8 cellular contexts compared by ENCODE assay signal in genomic region chr19:19062454-19063182, GRCh38. TPM values are rescaled to one million over a fixed set of nuclear protein-coding genes. Genes with fewer than 3 reads are reported as not detected.
DNase-seq lines count a peak whose midpoint lies in the region; ATAC-seq and TF ChIP-seq lines count a peak whose summit lies in the region.

No MANE protein-coding gene starts in this region.

- H3K27me3 ChIP-seq in MG63 (peaks cover 12% of the 10 kb centered on the region; the same call in 1 of the 2 replicates), kidney epithelial cell (ENCODE audit: control insufficient read depth, insufficient read depth, low read length) (no peaks in the 10 kb centered on the region)

- no peak for ATAC-seq in activated naive CD8-positive, alpha-beta T cell treated with anti-CD3 and anti-CD28 coated beads, Interleukin-2, amount 10 ng/mL, durations not matched to agents 7 days and 5 days (ENCODE audit: low read depth)
- ATAC-seq in stimulated activated memory B cell treated with anti-CD40 and anti-IgM and Interleukin-4, amounts not matched to agents 10 μg/mL and 1 μg/mL and 100 μg/mL, for 72 hours, result no peak
- ATAC-seq in GM19397 (IDR thresholded peaks at IDR 0.05; ENCODE audit: unreplicated experiment) (no peak), HG02610 (IDR thresholded peaks at IDR 0.05; ENCODE audit: unreplicated experiment) (no peak)

- H3K27me3 Mint-ChIP-seq in activated naive CD8-positive, alpha-beta T cell treated with anti-CD3 and anti-CD28 coated beads, Interleukin-2, amount 10 ng/mL, durations not matched to agents 7 days and 5 days, result no peaks in the 10 kb centered on the region
- no peaks in the 10 kb centered on the region for H3K27me3 Mint-ChIP-seq in stimulated activated memory B cell treated with anti-CD40 and anti-IgM and Interleukin-4, amounts not matched to agents 10 μg/mL and 1 μg/mL and 100 μg/mL, for 72 hours

- POLR2A ChIA-PET in activated naive CD8-positive, alpha-beta T cell treated with anti-CD3 and anti-CD28 coated beads, Interleukin-2, amount 10 ng/mL, durations not matched to agents 7 days and 5 days (lab: Charles Lee), result interaction anchor here (0.6 to 1.1 kb wide), 3 partner anchors 24 to 106 kb away, joined by 3 to 4 read pairs (median 4); no protein-coding TSS in a partner anchor

- H3K4me3 Mint-ChIP-seq in activated naive CD8-positive, alpha-beta T cell treated with anti-CD3 and anti-CD28 coated beads, Interleukin-2, amount 10 ng/mL, durations not matched to agents 7 days and 5 days, result peak overlapping the region; percentile 89
- H3K4me3 Mint-ChIP-seq in stimulated activated memory B cell treated with anti-CD40 and anti-IgM and Interleukin-4, amounts not matched to agents 10 μg/mL and 1 μg/mL and 100 μg/mL, for 72 hours, result peak overlapping the region; percentile 96

- H3K36me3 ChIP-seq in MG63 (peaks cover 36% of the 10 kb centered on the region), kidney epithelial cell (ENCODE audit: control insufficient read depth, insufficient read depth, low read length) (no peaks in the 10 kb centered on the region)

- peak overlapping the region; percentile 86 for H3K27ac Mint-ChIP-seq in activated naive CD8-positive, alpha-beta T cell treated with anti-CD3 and anti-CD28 coated beads, Interleukin-2, amount 10 ng/mL, durations not matched to agents 7 days and 5 days
- H3K27ac Mint-ChIP-seq in stimulated activated memory B cell treated with anti-CD40 and anti-IgM and Interleukin-4, amounts not matched to agents 10 μg/mL and 1 μg/mL and 100 μg/mL, for 72 hours, result peak overlapping the region; percentile 84

- in situ Hi-C loops in Caki2 (cut with HindIII; ENCODE audit: low pct_unique_long_range_greater_than_20kb, low sequenced_read_pairs), result no loop called here

- no peaks in the 10 kb centered on the region for H3K9me3 Mint-ChIP-seq in activated naive CD8-positive, alpha-beta T cell treated with anti-CD3 and anti-CD28 coated beads, Interleukin-2, amount 10 ng/mL, durations not matched to agents 7 days and 5 days
- no peaks in the 10 kb centered on the region for H3K9me3 Mint-ChIP-seq in stimulated activated memory B cell treated with anti-CD40 and anti-IgM and Interleukin-4, amounts not matched to agents 10 μg/mL and 1 μg/mL and 100 μg/mL, for 72 hours

- peak overlapping the region; percentile 57 for H3K4me3 ChIP-seq in MG63
- no peak overlapping the region for H3K4me3 ChIP-seq in kidney epithelial cell (ENCODE audit: low read depth, low read length)

- H3K36me3 Mint-ChIP-seq in activated naive CD8-positive, alpha-beta T cell treated with anti-CD3 and anti-CD28 coated beads, Interleukin-2, amount 10 ng/mL, durations not matched to agents 7 days and 5 days, result no peaks in the 10 kb centered on the region
- H3K36me3 Mint-ChIP-seq in stimulated activated memory B cell treated with anti-CD40 and anti-IgM and Interleukin-4, amounts not matched to agents 10 μg/mL and 1 μg/mL and 100 μg/mL, for 72 hours, result peaks cover 21% of the 10 kb centered on the region

- H3K9me3 ChIP-seq in MG63, result no peaks in the 10 kb centered on the region

- DNase-seq in Caki2 (ENCODE audit: low read depth) (peak; percentile 46), MG63 (peak; percentile 49), kidney epithelial cell (ENCODE audit: low read depth) (peak; percentile 16), germinal center (ENCODE audit: low spot score) (no peak)
- DNase-seq in activated naive CD8-positive, alpha-beta T cell treated with anti-CD3 and anti-CD28 coated beads, Interleukin-2, amount 10 ng/mL, durations not matched to agents 7 days and 5 days, result no peak

- H3K4me1 Mint-ChIP-seq in activated naive CD8-positive, alpha-beta T cell treated with anti-CD3 and anti-CD28 coated beads, Interleukin-2, amount 10 ng/mL, durations not matched to agents 7 days and 5 days, result peaks cover 21% of the 10 kb centered on the region
- peaks cover 49% of the 10 kb centered on the region for H3K4me1 Mint-ChIP-seq in stimulated activated memory B cell treated with anti-CD40 and anti-IgM and Interleukin-4, amounts not matched to agents 10 μg/mL and 1 μg/mL and 100 μg/mL, for 72 hours

- TF ChIP-seq CTCF in kidney epithelial cell (IDR thresholded peaks at IDR 0.05; ENCODE audit: insufficient read depth, low read length, poor library complexity, severe bottlenecking), result no peak

RNA-seq across cellular contexts. Expression of gene SLC25A42, which starts 1.2 kb away (rescaled TPM):
- total RNA-seq in Caki2 (2014; rRNA removed; shearing (Covaris generic); ENCODE audit: low replicate concordance), result 5.1 and 7.8 TPM in 2 replicates
- 2.0 and 10.0 TPM in 2 replicates for total RNA-seq in MG63 (2014; rRNA removed; shearing (Covaris generic); ENCODE audit: low replicate concordance)
- total RNA-seq in activated naive CD8-positive, alpha-beta T cell treated with anti-CD3 and anti-CD28 coated beads, Interleukin-2, amount 10 ng/mL, durations not matched to agents 7 days and 5 days, result 10 to 100 TPM; 20.4 to 22.0 TPM
- total RNA-seq in kidney epithelial cell, result 2.8 and 3.0 TPM in 2 replicates

RNA-seq across cellular contexts. Expression of gene ARMC6, which starts 29.2 kb away (rescaled TPM):
- 84.8 and 99.9 TPM in 2 replicates for total RNA-seq in Caki2 (2014; rRNA removed; shearing (Covaris generic); ENCODE audit: low replicate concordance)
- total RNA-seq in MG63 (2014; rRNA removed; shearing (Covaris generic); ENCODE audit: low replicate concordance), result 219 and 267 TPM in 2 replicates
- total RNA-seq in activated naive CD8-positive, alpha-beta T cell treated with anti-CD3 and anti-CD28 coated beads, Interleukin-2, amount 10 ng/mL, durations not matched to agents 7 days and 5 days, result 10 to 100 TPM; 23.3 to 26.2 TPM
- total RNA-seq in kidney epithelial cell, result 45.0 and 57.0 TPM in 2 replicates

RNA-seq across cellular contexts. Expression of gene SUGP2, which starts 29.3 kb away (rescaled TPM):
- total RNA-seq in Caki2 (2014; rRNA removed; shearing (Covaris generic); ENCODE audit: low replicate concordance), result 33.4 and 36.5 TPM in 2 replicates
- 57.3 and 58.7 TPM in 2 replicates for total RNA-seq in MG63 (2014; rRNA removed; shearing (Covaris generic); ENCODE audit: low replicate concordance)
- 100 to 1,000 TPM; 150 to 155 TPM for total RNA-seq in activated naive CD8-positive, alpha-beta T cell treated with anti-CD3 and anti-CD28 coated beads, Interleukin-2, amount 10 ng/mL, durations not matched to agents 7 days and 5 days
- 27.7 and 29.5 TPM in 2 replicates for total RNA-seq in kidney epithelial cell

Comparison
In these comparisons a context has a peak if more than half of its experiments do, and no peak if none do; other contexts are left out.
1. DNase-seq: peak in Caki2 (single experiment), MG63 (single experiment) and kidney epithelial cell (single experiment); none in activated naive CD8-positive, alpha-beta T cell treated with anti-CD3 and anti-CD28 coated beads, Interleukin-2, amount 10 ng/mL, durations not matched to agents 7 days and 5 days (single experiment) and germinal center (single experiment).